In genomic region chr3:157226173-157226847, GRCh38 we compare ENCODE assay signal across 10 cellular contexts.
DNase-seq lines count a peak whose midpoint lies in the region; ATAC-seq, FAIRE-seq and TF ChIP-seq lines count a peak whose summit lies in the region.
"Had no signal": no experiment of that assay in that cellular context is flagged by ENCODE, and none has a peak within 500 bp of the region (broad histone marks: within the 10 kb centered on the region; RNA-seq: fewer than 3 reads in every experiment).

No MANE protein-coding gene starts in this region.

- DNase-seq in GM12865 (ENCODE audit: low read depth) (peak; percentile 5), NOMO-1 treated with dmso at 0.1 percent for 144 hours (lab: John Stamatoyannopoulos, UW; ENCODE audit: unreplicated experiment) (peak; percentile 16), fibroblast of mammary gland (ENCODE audit: low read depth) (peak; percentile 53), left colon (no peak), activated T-cell treated with anti-CD3 and anti-CD28 coated beads for 4 hours (no peak), small intestine (no peak), prostate gland (ENCODE audit: low spot score) (no peak)
- DNase-seq: T-helper 9 cell had no signal

- H3K27me3 ChIP-seq in small intestine (ENCODE audit: control insufficient read depth in 2 of 2, insufficient read depth in 2 of 2, low read length in 2 of 2) (no peaks in the 10 kb centered on the region), prostate gland (replicated peaks; ENCODE audit: insufficient read depth) (no peaks in the 10 kb centered on the region)

- peak; percentile 70 for ATAC-seq in GM21619 (IDR thresholded peaks at IDR 0.05; ENCODE audit: unreplicated experiment)
- ATAC-seq in left colon, result no peak
- ATAC-seq: left lobe of liver had no signal

- no peaks in the 10 kb centered on the region for H3K36me3 ChIP-seq in small intestine (ENCODE audit: control insufficient read depth in 2 of 2, insufficient read depth in 2 of 2, low read length in 2 of 2)
- no peaks in the 10 kb centered on the region for H3K36me3 ChIP-seq in prostate gland

- no peaks in the 10 kb centered on the region for H3K4me1 ChIP-seq in small intestine (ENCODE audit: control insufficient read depth in 2 of 2, insufficient read depth in 1 of 2, low read depth in 1 of 2, low read length in 1 of 2)
- no peaks in the 10 kb centered on the region for H3K4me1 ChIP-seq in prostate gland (replicated peaks)

- WGBS in small intestine, 3 donors, result 77 to 80% (median 78%) methylated on average over 3 of the region's 3 CpGs
- 81% methylated on average over 3 of the region's 3 CpGs for WGBS in prostate gland

- TF ChIP-seq POLR2A in prostate gland (IDR thresholded peaks at IDR 0.05), result no peak

- no peak for FAIRE-seq in small intestine (lab: Jason Lieb, UNC)

- no peak overlapping the region for H3K27ac ChIP-seq in small intestine (ENCODE audit: low read depth in 1 of 2, low read length in 1 of 2)
- H3K27ac ChIP-seq in prostate gland, result no peak overlapping the region

- intact Hi-C loops in left colon (cut with DNase I, micrococcal nuclease), result no loop called here
- intact Hi-C loops in prostate gland (cut with DNase I), result no loop called here

- TF ChIP-seq CTCF in GM12865 (IDR thresholded peaks at IDR 0.05; ENCODE audit: insufficient read depth, low read depth, low read length, missing control alignments) (no peak), fibroblast of mammary gland (conservative IDR thresholded peaks at IDR 0.05; ENCODE audit: control insufficient read depth, insufficient read depth, low read depth, low read length) (no peak), prostate gland (IDR thresholded peaks at IDR 0.05) (no peak)

- H3K4me3 ChIP-seq in GM12865 (ENCODE audit: low read depth, low read length) (no peak overlapping the region), fibroblast of mammary gland (ENCODE audit: control insufficient read depth, low read depth, low read length) (no peak overlapping the region), small intestine (ENCODE audit: low read depth in 1 of 2, low read length in 2 of 2) (no peak overlapping the region), prostate gland (no peak overlapping the region)

- H3K9me3 ChIP-seq in small intestine (ENCODE audit: control insufficient read depth, low read depth) (no peaks in the 10 kb centered on the region), prostate gland (no peaks in the 10 kb centered on the region)

Comparison
In these comparisons a context has a peak if more than half of its experiments do, and no peak if none do; other contexts are left out.
1. DNase-seq: peak in GM12865 (single experiment), NOMO-1 treated with dmso at 0.1 percent for 144 hours (single experiment) and fibroblast of mammary gland (single experiment); none in left colon (0 of 2), activated T-cell treated with anti-CD3 and anti-CD28 coated beads for 4 hours (single experiment), small intestine (single experiment) and prostate gland (single experiment).